14 cellular contexts compared by ENCODE assay signal in the genomic region with DNA sequence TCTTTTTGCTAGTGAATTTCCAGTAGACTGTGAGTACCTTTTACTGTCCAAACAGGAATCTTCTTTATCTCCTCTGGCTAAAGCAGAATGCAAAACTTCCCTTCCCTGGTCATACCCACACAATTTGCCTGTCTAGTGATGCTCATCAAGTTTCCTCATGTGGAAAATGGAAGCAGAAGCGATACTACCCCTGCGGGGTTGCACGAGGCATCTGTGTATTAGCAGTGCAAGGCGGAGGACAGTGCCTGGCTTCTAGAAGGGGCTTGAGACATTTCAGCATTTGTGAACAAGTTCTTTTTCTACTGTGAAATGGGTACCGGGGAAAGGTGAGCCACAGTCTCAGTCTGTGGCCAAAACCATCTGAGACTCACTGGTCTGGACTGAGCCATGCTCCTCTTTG.
DNase-seq lines count a peak whose midpoint lies in the region; ATAC-seq and TF ChIP-seq lines count a peak whose summit lies in the region.
"Had no signal": no experiment of that assay in that cellular context is flagged by ENCODE, and none has a peak within 500 bp of the region (broad histone marks: within the 10 kb centered on the region; RNA-seq: fewer than 3 reads in every experiment).

No MANE protein-coding gene starts in this region.

- intact Hi-C loops in breast epithelium (cut with DNase I; ENCODE audit: low total_unique reads): no loop called here

- H3K4me1 ChIP-seq in breast epithelium: no peaks in the 10 kb centered on the region
- H3K4me1 ChIP-seq: upper lobe of right lung had no signal

- in situ Hi-C loops in GM13976 (cut with MboI; ENCODE audit: low sequenced_read_pairs, unreplicated experiment): no loop called here

- ATAC-seq in GM19397 (IDR thresholded peaks at IDR 0.05; ENCODE audit: unreplicated experiment) (peak; percentile 92), HG02763 (IDR thresholded peaks at IDR 0.05; ENCODE audit: unreplicated experiment) (peak; percentile 90), HG03521 (IDR thresholded peaks at IDR 0.05; ENCODE audit: unreplicated experiment) (peak; percentile 71)
- ATAC-seq: upper lobe of right lung had no signal

- DNase-seq in GM13976 (ENCODE audit: low spot score): peak; percentile 21
- DNase-seq in HUDEP-2 (lab: John Stamatoyannopoulos, UW; ENCODE audit: unreplicated experiment in 76 of 76): no peak
- no peak for DNase-seq in DMS53 (lab: John Stamatoyannopoulos, UW)
- no peak for DNase-seq in activated CD4-positive, alpha-beta T cell treated with anti-CD3 and anti-CD28 coated beads for 48 hours
- DNase-seq in breast epithelium (ENCODE audit: low spot score in 2 of 2): no peak
- DNase-seq: amniotic stem cell, dermis blood vessel endothelial cell, DMS 273 treated with DMSO at 0.1 percent for 48 hours, foreskin fibroblast, upper lobe of right lung had no signal

- H3K4me3 ChIP-seq in breast epithelium: no peak overlapping the region
- H3K4me3 ChIP-seq: upper lobe of right lung had no signal

- no peak overlapping the region for H3K27ac ChIP-seq in breast epithelium
- H3K27ac ChIP-seq: RWPE1, upper lobe of right lung had no signal

- peaks cover 4 to 21% of the 10 kb centered on the region in 2 donors for H3K9me3 ChIP-seq in breast epithelium
- H3K9me3 ChIP-seq: upper lobe of right lung had no signal

- no peak for TF ChIP-seq CTCF in GM13976 (IDR thresholded peaks at IDR 0.05; ENCODE audit: borderline replicate concordance, control extremely low read depth, extremely low read depth, insufficient read depth, missing control alignments)
- no peak for TF ChIP-seq CTCF in breast epithelium (IDR thresholded peaks at IDR 0.05)

- H3K27me3 ChIP-seq in breast epithelium: peaks cover 0 to 4% of the 10 kb centered on the region in 2 donors

- TF ChIP-seq POLR2A in breast epithelium (IDR thresholded peaks at IDR 0.05): no peak

- H3K36me3 ChIP-seq in breast epithelium: no peaks in the 10 kb centered on the region
- H3K36me3 ChIP-seq: upper lobe of right lung had no signal
